Comparison of ENCODE assay signal across 14 cellular contexts in genomic region chr1:98059616-98060015, GRCh38.
"Had no signal": no experiment of that assay in that cellular context is flagged by ENCODE, and none has a peak within 500 bp of the region (broad histone marks: within the 10 kb centered on the region; RNA-seq: fewer than 3 reads in every experiment).

No MANE protein-coding gene starts in this region.

- H3K27ac ChIP-seq: gastroesophageal sphincter, left lung, parathyroid adenoma, thoracic aorta, upper lobe of right lung had no signal

- DNase-seq: activated CD4-positive, CD25-positive, alpha-beta regulatory T cell treated with anti-CD3 and anti-CD28 coated beads, Interleukin-2, amount 50 U/mL, for 72 hours; activated naive CD4-positive, alpha-beta T cell treated with Interleukin-2 at 50 U/mL for 16 hours; activated naive CD8-positive, alpha-beta T cell treated with anti-CD3 and anti-CD28 coated beads, Interleukin-2, amount 50 U/mL, for 24 hours; aorta; erythroblast; left lung; naive B cell; stimulated activated CD4-positive, alpha-beta T cell treated with anti-CD3 and anti-CD28 coated beads, Interleukin-12 subunit alpha, Interleukin-12 subunit beta, amount 100 ng/mL, for 4 hours; upper lobe of right lung had no signal

- H3K9ac ChIP-seq: parathyroid adenoma had no signal

- H3K9me3 ChIP-seq: gastroesophageal sphincter, left lung, thoracic aorta, upper lobe of right lung had no signal

- H3K79me2 ChIP-seq: parathyroid adenoma had no signal

- H2AFZ ChIP-seq: parathyroid adenoma had no signal

- ATAC-seq: activated naive CD8-positive, alpha-beta T cell treated with anti-CD3 and anti-CD28 coated beads, Interleukin-2, amount 50 U/mL, for 24 hours; activated T-helper 17 cell treated with anti-CD3 and anti-CD28 coated beads, Interleukin-2, amount 50 U/mL, for 72 hours; gastroesophageal sphincter; left lung; stimulated activated effector memory CD8-positive, alpha-beta T cell treated with anti-CD3 and anti-CD28 coated beads, Interleukin-12 subunit alpha, Interleukin-12 subunit beta, amount 100 ng/mL, for 72 hours; upper lobe of right lung had no signal

- H3K4me1 ChIP-seq: gastroesophageal sphincter, left lung, parathyroid adenoma, upper lobe of right lung had no signal

- H3K36me3 ChIP-seq: gastroesophageal sphincter, left lung, thoracic aorta, upper lobe of right lung had no signal

- H3K4me3 ChIP-seq: gastroesophageal sphincter, left lung, thoracic aorta, upper lobe of right lung had no signal

- H3K27me3 ChIP-seq: upper lobe of right lung had no signal
